In the genomic region with DNA sequence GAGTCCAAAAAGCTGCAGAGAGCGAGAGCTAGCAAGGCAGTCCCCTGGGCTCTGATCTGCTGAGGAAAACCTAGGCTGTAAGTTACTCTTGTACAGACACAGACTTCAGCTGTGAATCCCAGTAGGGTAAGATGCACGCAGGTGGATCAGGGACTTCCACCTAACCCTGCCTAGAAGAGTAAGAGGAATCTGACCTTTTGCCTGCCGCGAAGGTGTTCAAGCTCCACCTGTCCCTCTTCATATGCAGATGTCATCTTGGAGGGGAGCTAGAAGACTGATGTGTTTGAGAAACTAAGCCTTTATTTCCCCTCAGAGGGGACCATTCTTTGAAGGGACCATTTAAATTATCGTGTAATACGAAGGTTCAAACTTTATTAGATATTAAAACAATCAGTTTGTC, we compare ENCODE assay signal across 24 cellular contexts.
"Had no signal": no experiment of that assay in that cellular context is flagged by ENCODE, and none has a peak within 500 bp of the region (broad histone marks: within the 10 kb centered on the region; RNA-seq: fewer than 3 reads in every experiment).

No MANE protein-coding gene starts in this region.

- ATAC-seq: left lobe of liver; mucosa of descending colon; natural killer cell treated with Interleukin-12 subunit alpha and Interleukin-12 subunit beta and Interleukin-15 and Interleukin-18, amount 100 ng/mL, for 72 hours; right lobe of liver; stimulated activated naive B cell treated with anti-CD40 and anti-IgM and Interleukin-4, amounts not matched to agents 10 μg/mL and 1 μg/mL and 100 μg/mL, for 72 hours had no signal

- H3K4me1 ChIP-seq: parathyroid adenoma, right lobe of liver had no signal

- H3K9ac ChIP-seq: parathyroid adenoma had no signal

- H3K27me3 ChIP-seq: neutrophil, right lobe of liver, tibial nerve, upper lobe of left lung had no signal

- H3K27ac ChIP-seq: esophagus squamous epithelium, neutrophil, parathyroid adenoma, right lobe of liver, thoracic aorta, tibial nerve, upper lobe of left lung had no signal

- H3K27me3 Mint-ChIP-seq: stimulated activated naive CD8-positive, alpha-beta T cell treated with anti-CD3 and anti-CD28 coated beads, Interleukin-15, Interleukin-2, amounts not matched to agents 100 ng/mL and 50 ng/mL, for 24 hours had no signal

- DNase-seq: effector CD8-positive, alpha-beta T cell; esophagus squamous epithelium; kidney; mucosa of descending colon; naive B cell; right lobe of liver; small intestine; stimulated activated CD4-positive, alpha-beta T cell treated with anti-CD3 and anti-CD28 coated beads, Interleukin-15, amount 100 ng/mL, for 24 hours; stimulated activated CD4-positive, alpha-beta T cell treated with anti-CD3 and anti-CD28 coated beads, Interleukin-2, amount 100 ng/mL, for 48 hours; stimulated activated naive B cell treated with anti-CD40 and anti-IgM and Interleukin-4, amounts not matched to agents 10 μg/mL and 1 μg/mL and 100 μg/mL, for 72 hours; upper lobe of left lung had no signal

- H3K36me3 ChIP-seq: esophagus squamous epithelium, neutrophil, right lobe of liver, thoracic aorta, tibial nerve, upper lobe of left lung had no signal

- H3K27ac Mint-ChIP-seq: dendritic cell treated with granulocyte-macrophage colony-stimulating factor and Interleukin-4, amounts not matched to agents 40 ng/mL and 50 ng/mL, for 4 days; memory B cell; mesothelial cell of epicardium; naive B cell; natural killer cell treated with Interleukin-12 subunit alpha and Interleukin-12 subunit beta and Interleukin-15 and Interleukin-18, amount 100 ng/mL, for 72 hours; progenitor cell of endocrine pancreas; stimulated activated naive B cell treated with anti-CD40 and anti-IgM and Interleukin-4, amounts not matched to agents 10 μg/mL and 1 μg/mL and 100 μg/mL, for 72 hours; stimulated activated naive CD8-positive, alpha-beta T cell treated with anti-CD3 and anti-CD28 coated beads, Interleukin-15, Interleukin-2, amounts not matched to agents 100 ng/mL and 50 ng/mL, for 24 hours had no signal

- H3K36me3 Mint-ChIP-seq: memory B cell; mesothelial cell of epicardium; naive B cell; natural killer cell treated with Interleukin-12 subunit alpha and Interleukin-12 subunit beta and Interleukin-15 and Interleukin-18, amount 100 ng/mL, for 72 hours had no signal

- H3K4me1 Mint-ChIP-seq: memory B cell, naive B cell, neural crest cell had no signal

- H3K9me3 Mint-ChIP-seq: dendritic cell treated with granulocyte-macrophage colony-stimulating factor and Interleukin-4, amounts not matched to agents 40 ng/mL and 50 ng/mL, for 4 days; memory B cell; mesothelial cell of epicardium; naive B cell; natural killer cell treated with Interleukin-12 subunit alpha and Interleukin-12 subunit beta and Interleukin-15 and Interleukin-18, amount 100 ng/mL, for 72 hours; neural crest cell; stimulated activated naive B cell treated with anti-CD40 and anti-IgM and Interleukin-4, amounts not matched to agents 10 μg/mL and 1 μg/mL and 100 μg/mL, for 72 hours; stimulated activated naive CD8-positive, alpha-beta T cell treated with anti-CD3 and anti-CD28 coated beads, Interleukin-15, Interleukin-2, amounts not matched to agents 100 ng/mL and 50 ng/mL, for 24 hours had no signal

- H2AFZ ChIP-seq: parathyroid adenoma had no signal

- H3K9me3 ChIP-seq: esophagus squamous epithelium, mucosa of descending colon, neutrophil, right lobe of liver, thoracic aorta, tibial nerve, upper lobe of left lung had no signal

- H3K4me3 ChIP-seq: esophagus squamous epithelium, lung, mucosa of descending colon, right lobe of liver, thoracic aorta, tibial nerve, upper lobe of left lung had no signal

- H3K4me3 Mint-ChIP-seq: dendritic cell treated with granulocyte-macrophage colony-stimulating factor and Interleukin-4, amounts not matched to agents 40 ng/mL and 50 ng/mL, for 4 days; memory B cell; mesothelial cell of epicardium; natural killer cell treated with Interleukin-12 subunit alpha and Interleukin-12 subunit beta and Interleukin-15 and Interleukin-18, amount 100 ng/mL, for 72 hours; neural crest cell; stimulated activated naive B cell treated with anti-CD40 and anti-IgM and Interleukin-4, amounts not matched to agents 10 μg/mL and 1 μg/mL and 100 μg/mL, for 72 hours; stimulated activated naive CD8-positive, alpha-beta T cell treated with anti-CD3 and anti-CD28 coated beads, Interleukin-15, Interleukin-2, amounts not matched to agents 100 ng/mL and 50 ng/mL, for 24 hours had no signal

- H3K79me2 ChIP-seq: parathyroid adenoma had no signal
